In the genomic region with DNA sequence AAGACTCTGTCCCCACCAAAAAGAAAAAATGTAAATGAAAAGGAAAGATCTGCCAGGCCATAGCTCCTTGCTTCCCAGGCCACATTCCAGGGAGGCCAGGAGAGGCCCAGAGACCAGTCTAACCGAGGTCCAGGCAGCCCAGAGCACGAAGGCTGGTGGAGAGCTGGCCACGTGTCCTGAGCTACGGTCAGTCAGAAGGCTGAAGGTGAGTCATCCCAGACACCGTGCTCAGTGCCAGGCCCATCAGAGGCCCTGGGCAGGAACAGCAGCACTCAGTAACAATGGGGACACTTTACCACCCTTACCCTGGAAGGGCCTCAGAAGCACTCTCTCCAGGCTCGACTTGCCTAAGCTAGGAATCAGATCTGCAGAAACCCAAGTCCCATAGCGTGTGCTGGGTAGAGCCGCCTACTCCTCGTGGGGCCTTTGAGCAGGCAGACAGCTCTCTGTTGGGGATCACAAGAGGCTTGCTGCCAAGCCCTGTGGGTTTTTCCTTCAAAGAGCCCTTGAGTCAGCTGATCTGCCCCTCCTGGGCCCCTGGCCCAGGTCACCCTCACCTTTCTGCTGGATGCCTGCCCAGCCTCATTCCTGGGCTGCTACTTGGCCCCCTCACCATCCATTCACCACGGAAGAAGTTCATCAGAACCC, we compare ENCODE assay signal across 16 cellular contexts. TPM values are rescaled to one million over a fixed set of nuclear protein-coding genes. Genes with fewer than 3 reads are reported as not detected.
A peak's percentile ranks its signal among the peaks of the same experiment; 100 is the strongest.
DNase-seq lines count a peak whose midpoint lies in the region; ATAC-seq and TF ChIP-seq lines count a peak whose summit lies in the region.
"Had no signal": no experiment of that assay in that cellular context is flagged by ENCODE, and none has a peak within 500 bp of the region (broad histone marks: within the 10 kb centered on the region; RNA-seq: fewer than 3 reads in every experiment).

No MANE protein-coding gene starts in this region.

- H3K36me3 ChIP-seq in naive thymus-derived CD4-positive, alpha-beta T cell (ENCODE audit: control insufficient read depth in 2 of 3, insufficient read depth in 3 of 3, low read length in 3 of 3), result no peaks in the 10 kb centered on the region

- peaks cover 3% of the 10 kb centered on the region for H3K27me3 Mint-ChIP-seq in MCF 10A (ENCODE audit: insufficient read depth, unreplicated experiment)
- H3K27me3 Mint-ChIP-seq in naive thymus-derived CD4-positive, alpha-beta T cell, result no peaks in the 10 kb centered on the region
- H3K27me3 Mint-ChIP-seq in T-helper 2 cell treated with Interferon-gamma antibody and Interleukin-4, amounts not matched to agents 5 μg/mL and 100 μg/mL, for 36 hours (ENCODE audit: low read depth), result no peaks in the 10 kb centered on the region
- H3K27me3 Mint-ChIP-seq: activated CD8-positive, alpha-beta T cell treated with anti-CD3 and anti-CD28 coated beads for 36 hours; CD4-positive, alpha-beta T cell had no signal

- H3K36me3 Mint-ChIP-seq in MCF 10A (ENCODE audit: insufficient read depth, unreplicated experiment), result no peaks in the 10 kb centered on the region
- peaks cover 0 to 8% (median 3%) of the 10 kb centered on the region in 5 donors for H3K36me3 Mint-ChIP-seq in naive thymus-derived CD4-positive, alpha-beta T cell
- H3K36me3 Mint-ChIP-seq in T-helper 2 cell treated with Interferon-gamma antibody and Interleukin-4, amounts not matched to agents 5 μg/mL and 100 μg/mL, for 36 hours (ENCODE audit: low read depth), result no peaks in the 10 kb centered on the region

- CTCF ChIA-PET in MCF 10A (lab: Yijun Ruan, JAX), result interaction anchor here (0.5 to 1.4 kb wide), 5 partner anchors 44 to 374 kb away, joined by 3 to 6 read pairs (median 4); no protein-coding TSS in a partner anchor
- CTCF ChIA-PET in naive thymus-derived CD4-positive, alpha-beta T cell (lab: Charles Lee), result interaction anchor here (1.1 kb wide), 1 partner anchor 29 kb away, joined by 3 read pairs; no protein-coding TSS in a partner anchor

- DNase-seq in DMS79 treated with DMSO at 0.1 percent for 48 hours (lab: John Stamatoyannopoulos, UW), result peak; percentile 82
- DNase-seq in NCI-H2196 (lab: John Stamatoyannopoulos, UW; ENCODE audit: unreplicated experiment), result peak; percentile 70
- DNase-seq in MCF 10A (ENCODE audit: unreplicated experiment), result peak; percentile 63
- DNase-seq in myocyte (ENCODE audit: low read depth), result peak; percentile 41
- no peak for DNase-seq in naive thymus-derived CD4-positive, alpha-beta T cell
- no peak for DNase-seq in T-helper 2 cell treated with Interferon-gamma antibody and Interleukin-4, amounts not matched to agents 5 μg/mL and 100 μg/mL, for 36 hours (ENCODE audit: low spot score)
- DNase-seq in GM20000 (ENCODE audit: low spot score), result no peak
- DNase-seq: activated CD8-positive, alpha-beta T cell treated with anti-CD3 and anti-CD28 coated beads for 36 hours; activated naive CD4-positive, alpha-beta T cell treated with anti-CD3 and anti-CD28 coated beads for 36 hours; CD4-positive, alpha-beta T cell; GOT3; KG1; NCI-H2029 treated with DMSO at 0.1 percent for 48 hours; T1000 had no signal

- H3K4me1 Mint-ChIP-seq in MCF 10A (ENCODE audit: insufficient read depth, unreplicated experiment), result peaks cover 6% of the 10 kb centered on the region
- peaks cover 0 to 8% (median 0%) of the 10 kb centered on the region in 7 donors for H3K4me1 Mint-ChIP-seq in naive thymus-derived CD4-positive, alpha-beta T cell
- no peaks in the 10 kb centered on the region for H3K4me1 Mint-ChIP-seq in T-helper 2 cell treated with Interferon-gamma antibody and Interleukin-4, amounts not matched to agents 5 μg/mL and 100 μg/mL, for 36 hours (ENCODE audit: low read depth)

- H3K4me3 ChIP-seq in naive thymus-derived CD4-positive, alpha-beta T cell (ENCODE audit: low read length), result no peak overlapping the region

- no peaks in the 10 kb centered on the region for H3K4me1 ChIP-seq in naive thymus-derived CD4-positive, alpha-beta T cell (ENCODE audit: control insufficient read depth in 2 of 2, insufficient read depth in 2 of 2, low read length in 2 of 2)
- H3K4me1 ChIP-seq: parathyroid adenoma had no signal

- intact Hi-C loops in MCF 10A (cut with micrococcal nuclease), result no loop called here
- intact Hi-C loops in naive thymus-derived CD4-positive, alpha-beta T cell (cut with micrococcal nuclease), result no loop called here

- no peaks in the 10 kb centered on the region for H3K27me3 ChIP-seq in naive thymus-derived CD4-positive, alpha-beta T cell (ENCODE audit: control insufficient read depth in 2 of 2, insufficient read depth in 2 of 2, low read length in 2 of 2)

- no peak for ATAC-seq in naive thymus-derived CD4-positive, alpha-beta T cell
- no peak for ATAC-seq in HG03196 (IDR thresholded peaks at IDR 0.05; ENCODE audit: unreplicated experiment)
- ATAC-seq: activated CD8-positive, alpha-beta T cell treated with anti-CD3 and anti-CD28 coated beads for 36 hours had no signal

- POLR2A ChIA-PET in MCF 10A (lab: Yijun Ruan, JAX), result interaction anchor here (0.5 to 1.3 kb wide), 3 partner anchors 12 to 167 kb away, joined by 3 to 7 read pairs (median 4); a partner anchor contains a TSS
- POLR2A ChIA-PET in naive thymus-derived CD4-positive, alpha-beta T cell (lab: Charles Lee), result no interaction called here

- no peak for TF ChIP-seq CTCF in MCF 10A (IDR thresholded peaks at IDR 0.05; ENCODE audit: unreplicated experiment)
- TF ChIP-seq CTCF in GM20000 (IDR thresholded peaks at IDR 0.05; ENCODE audit: extremely low read depth, missing control alignments), result no peak

- H3K9me3 ChIP-seq in naive thymus-derived CD4-positive, alpha-beta T cell (ENCODE audit: control insufficient read depth in 2 of 3, low read length in 3 of 3), result peaks cover 0 to 8% (median 0%) of the 10 kb centered on the region in 3 experiments

- no peak overlapping the region for H3K27ac ChIP-seq in naive thymus-derived CD4-positive, alpha-beta T cell (ENCODE audit: low read depth, low read length)
- H3K27ac ChIP-seq: parathyroid adenoma had no signal

- H3K4me3 Mint-ChIP-seq in MCF 10A (ENCODE audit: unreplicated experiment), result no peak overlapping the region
- H3K4me3 Mint-ChIP-seq in naive thymus-derived CD4-positive, alpha-beta T cell, result no peak overlapping the region
- H3K4me3 Mint-ChIP-seq in T-helper 2 cell treated with Interferon-gamma antibody and Interleukin-4, amounts not matched to agents 5 μg/mL and 100 μg/mL, for 36 hours, result no peak overlapping the region
- H3K4me3 Mint-ChIP-seq: activated CD8-positive, alpha-beta T cell treated with anti-CD3 and anti-CD28 coated beads for 36 hours; activated naive CD4-positive, alpha-beta T cell treated with anti-CD3 and anti-CD28 coated beads for 36 hours; CD4-positive, alpha-beta T cell had no signal

- no peak overlapping the region for H3K27ac Mint-ChIP-seq in MCF 10A (ENCODE audit: low read depth, unreplicated experiment)
- peak overlapping the region in 1 of 9 donors; percentile 14 for H3K27ac Mint-ChIP-seq in naive thymus-derived CD4-positive, alpha-beta T cell
- H3K27ac Mint-ChIP-seq in T-helper 2 cell treated with Interferon-gamma antibody and Interleukin-4, amounts not matched to agents 5 μg/mL and 100 μg/mL, for 36 hours, result no peak overlapping the region
- H3K27ac Mint-ChIP-seq: activated CD8-positive, alpha-beta T cell treated with anti-CD3 and anti-CD28 coated beads for 36 hours; activated naive CD4-positive, alpha-beta T cell treated with anti-CD3 and anti-CD28 coated beads for 36 hours; CD4-positive, alpha-beta T cell had no signal

- no TSS peak for BruUV-seq in MCF 10A (replicated peaks; lab: Mats Ljungman, UMichigan)

- no peaks in the 10 kb centered on the region for H3K9me3 Mint-ChIP-seq in MCF 10A (ENCODE audit: unreplicated experiment)
- H3K9me3 Mint-ChIP-seq in naive thymus-derived CD4-positive, alpha-beta T cell, result peaks cover 0 to 8% (median 0%) of the 10 kb centered on the region in 11 donors
- peaks cover 10% of the 10 kb centered on the region for H3K9me3 Mint-ChIP-seq in T-helper 2 cell treated with Interferon-gamma antibody and Interleukin-4, amounts not matched to agents 5 μg/mL and 100 μg/mL, for 36 hours

RNA-seq across cellular contexts. Expression of a gene that starts 11.6 kb away (rescaled TPM):
- total RNA-seq in MCF 10A (2022) (47.7 and 76.4 TPM in 2 replicates), myocyte (53.8 and 70.1 TPM in 2 replicates)
- polyA plus RNA-seq in myocyte (2012), result 25.5 TPM
- 100 to 1,000 TPM; 175 to 334 (median 194) TPM for total RNA-seq in naive thymus-derived CD4-positive, alpha-beta T cell
- 100 to 1,000 TPM; 113 to 153 TPM for polyA plus RNA-seq in naive thymus-derived CD4-positive, alpha-beta T cell

RNA-seq across cellular contexts. Expression of a gene that starts 24.8 kb away (rescaled TPM):
- total RNA-seq in MCF 10A (2022) (0.64 and 0.89 TPM in 2 replicates), myocyte (1.8 and 3.5 TPM in 2 replicates)
- polyA plus RNA-seq in myocyte (2012), result 2.0 TPM
- total RNA-seq in naive thymus-derived CD4-positive, alpha-beta T cell, result 1 to 10 TPM; 3.4 to 6.8 (median 5.2) TPM
- polyA plus RNA-seq in naive thymus-derived CD4-positive, alpha-beta T cell, result under 1 TPM; 0.64 to 0.81 TPM

RNA-seq across cellular contexts. Expression of a gene that starts 45.7 kb away (rescaled TPM):
- total RNA-seq in MCF 10A (2022), result 99.1 and 120 TPM in 2 replicates
- total RNA-seq in myocyte, result 64.7 and 94.3 TPM in 2 replicates
- polyA plus RNA-seq in myocyte (2012), result 50.5 TPM
- total RNA-seq in naive thymus-derived CD4-positive, alpha-beta T cell, result 10 to 100 TPM; 36.8 to 70.5 (median 43.0) TPM
- 10 to 100 TPM; 24.9 to 34.1 TPM for polyA plus RNA-seq in naive thymus-derived CD4-positive, alpha-beta T cell

Comparison
In these comparisons a context has a peak if more than half of its experiments do, and no peak if none do; other contexts are left out.
1. DNase-seq: peak in DMS79 treated with DMSO at 0.1 percent for 48 hours (single experiment), NCI-H2196 (single experiment), MCF 10A (single experiment) and myocyte (single experiment); none in naive thymus-derived CD4-positive, alpha-beta T cell (0 of 9), T-helper 2 cell treated with Interferon-gamma antibody and Interleukin-4, amounts not matched to agents 5 μg/mL and 100 μg/mL, for 36 hours (single experiment) and GM20000 (single experiment).